ENCODE assay signal across 8 cellular contexts in the genomic region with DNA sequence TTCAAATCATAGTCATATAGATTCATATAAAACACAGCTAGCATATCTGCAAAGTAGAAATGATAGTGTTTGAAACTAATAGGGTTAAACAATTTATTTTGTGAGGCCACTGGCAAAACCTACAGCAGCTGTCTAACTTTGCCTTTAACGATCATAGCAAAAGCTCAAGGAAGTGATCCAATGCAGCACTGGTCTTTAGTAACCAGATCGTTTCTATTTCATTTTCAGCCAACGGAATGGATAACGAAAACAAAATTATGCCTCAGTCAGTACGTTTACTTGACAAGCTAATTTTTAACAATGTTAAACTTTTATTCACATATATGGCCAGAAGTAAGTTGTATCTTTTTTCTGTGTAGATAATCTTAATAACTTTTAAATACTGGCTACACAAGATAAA. TPM values are rescaled to one million over a fixed set of nuclear protein-coding genes. Genes with fewer than 3 reads are reported as not detected.
DNase-seq lines count a peak whose midpoint lies in the region; ATAC-seq and TF ChIP-seq lines count a peak whose summit lies in the region.

No MANE protein-coding gene starts in this region.

- H3K36me3 ChIP-seq in heart left ventricle, result no peaks in the 10 kb centered on the region
- H3K36me3 ChIP-seq in colonic mucosa, result no peaks in the 10 kb centered on the region
- no peaks in the 10 kb centered on the region for H3K36me3 ChIP-seq in skeletal muscle tissue (ENCODE audit: control insufficient read depth in 3 of 3, insufficient read depth in 3 of 3, low read length in 3 of 3)

- no peak for TF ChIP-seq POLR2A in heart left ventricle (IDR thresholded peaks at IDR 0.05)

- no peak for DNase-seq in heart left ventricle
- no peak for DNase-seq in Right ventricle myocardium inferior (ENCODE audit: missing footprints)
- no peak for DNase-seq in colonic mucosa
- no peak for DNase-seq in KBM-7
- no peak for DNase-seq in MV-4-11 (lab: John Stamatoyannopoulos, UW)
- DNase-seq in COR-L47 (lab: John Stamatoyannopoulos, UW), result no peak

- TF ChIP-seq CTCF in heart left ventricle (IDR thresholded peaks at IDR 0.05) (no peak), colonic mucosa (IDR thresholded peaks at IDR 0.05) (no peak)

- H3K4me3 ChIP-seq in heart left ventricle (peak overlapping the region in 9 of 12 donors; percentile 14 to 47 (median 35)), colonic mucosa (no peak overlapping the region), skeletal muscle tissue (ENCODE audit: low read length in 3 of 3) (peak overlapping the region in 2 of 3 donors; percentile 37 to 38)

- no peaks in the 10 kb centered on the region for H3K9me3 ChIP-seq in heart left ventricle
- no peaks in the 10 kb centered on the region for H3K9me3 ChIP-seq in colonic mucosa
- no peaks in the 10 kb centered on the region for H3K9me3 ChIP-seq in skeletal muscle tissue (ENCODE audit: control insufficient read depth in 3 of 3, low read length in 3 of 3)

- H3K27me3 ChIP-seq in heart left ventricle (no peaks in the 10 kb centered on the region), colonic mucosa (no peaks in the 10 kb centered on the region), skeletal muscle tissue (ENCODE audit: control insufficient read depth in 3 of 3, insufficient read depth in 3 of 3, low read length in 3 of 3) (no peaks in the 10 kb centered on the region)

- H3K4me1 ChIP-seq in heart left ventricle, result peaks cover 0 to 57% (median 32%) of the 10 kb centered on the region in 12 donors
- no peaks in the 10 kb centered on the region for H3K4me1 ChIP-seq in colonic mucosa
- H3K4me1 ChIP-seq in skeletal muscle tissue (ENCODE audit: control insufficient read depth in 3 of 3, insufficient read depth in 3 of 3, low read length in 3 of 3), result peaks cover 0 to 18% (median 3%) of the 10 kb centered on the region in 3 donors

- 33 to 39% (median 35%) methylated on average over 5 of the region's 5 CpGs for WGBS in heart left ventricle, 4 donors

- peak overlapping the region in 9 of 12 donors; percentile 3 to 57 (median 33) for H3K27ac ChIP-seq in heart left ventricle
- peak overlapping the region; percentile 30 for H3K27ac ChIP-seq in colonic mucosa
- H3K27ac ChIP-seq in skeletal muscle tissue (ENCODE audit: low read depth, low read length), result no peak overlapping the region

- in situ Hi-C loops in KBM-7 (cut with MboI; ENCODE audit: low pct_unique_long_range_greater_than_20kb, low sequenced_read_pairs), result no loop called here

- ATAC-seq in heart left ventricle (peak in 2 of 4 donors; percentile 71 to 73), Right ventricle myocardium inferior (no peak), HG03196 (IDR thresholded peaks at IDR 0.05; ENCODE audit: unreplicated experiment) (peak; percentile 73)

- intact Hi-C loops in heart left ventricle (cut with DNase I) (loop anchor here in 1 of 10 donors (2.0 kb wide), 1 partner anchor 14 kb away; no protein-coding TSS in a partner anchor), Right ventricle myocardium inferior (cut with DNase I) (loop anchor here (5.0 kb wide), 1 partner anchor 42 kb away; no protein-coding TSS in a partner anchor), colonic mucosa (cut with DNase I) (no loop called here)

- H3K9ac ChIP-seq in colonic mucosa (ENCODE audit: low read depth in 2 of 2, low read length in 2 of 2) (no peak overlapping the region), skeletal muscle tissue (ENCODE audit: low read depth in 1 of 3, low read length in 3 of 3) (peak overlapping the region in 2 of 3 donors; percentile 18 to 73)

RNA-seq across cellular contexts. Expression of gene MLLT3, which starts 17.7 kb away (rescaled TPM):
- total RNA-seq in heart left ventricle (10 to 100 TPM; 10.8 to 21.0 (median 16.5) TPM), Right ventricle myocardium inferior (14.6 TPM), colonic mucosa (10 to 100 TPM; 44.6 to 65.2 TPM), skeletal muscle tissue (65.8 TPM)
- 1 to 10 TPM; 7.5 to 7.9 TPM for polyA plus RNA-seq in heart left ventricle

Comparison
In these comparisons a context has a peak if more than half of its experiments do, and no peak if none do; other contexts are left out.
1. H3K9ac ChIP-seq: peak in skeletal muscle tissue (2 of 3); none in colonic mucosa (0 of 2).